ENCODE assay signal across 16 cellular contexts in genomic region chr22:45460288-45461109, GRCh38. TPM values are rescaled to one million over a fixed set of nuclear protein-coding genes. Genes with fewer than 3 reads are reported as not detected.
DNase-seq lines count a peak whose midpoint lies in the region; ATAC-seq and TF ChIP-seq lines count a peak whose summit lies in the region.
"Had no signal": no experiment of that assay in that cellular context is flagged by ENCODE, and none has a peak within 500 bp of the region (broad histone marks: within the 10 kb centered on the region; RNA-seq: fewer than 3 reads in every experiment).

No MANE protein-coding gene starts in this region.

- H3K27ac ChIP-seq in mucosa of rectum (ENCODE audit: low read depth in 2 of 2, low read length in 2 of 2): peak overlapping the region; percentile 22 to 49

- H3K9me3 Mint-ChIP-seq in type B pancreatic cell: no peaks in the 10 kb centered on the region
- H3K9me3 Mint-ChIP-seq in activated T-helper 2 cell treated with anti-CD3 and anti-CD28 coated beads, Interferon-gamma antibody, Interleukin-2, Interleukin-4, amounts not matched to agents 10 μg/mL and 5 μg/mL and 100 μg/mL, durations not matched to agents 14 hours and 24 hours and 36 hours: no peaks in the 10 kb centered on the region
- H3K9me3 Mint-ChIP-seq: activated T-helper 1 cell treated with anti-CD3 and anti-CD28 coated beads, Interleukin-12 subunit alpha, Interleukin-12 subunit beta, Interleukin-2, Interleukin-4 antibody, amounts not matched to agents 30 ng/mL and 10 ng/mL and 1 ng/mL, durations not matched to agents 14 hours and 24 hours and 36 hours had no signal

- ATAC-seq in T-helper 17 cell (no peak), GM21737 (IDR thresholded peaks at IDR 0.05; ENCODE audit: unreplicated experiment) (no peak), GM19328 (IDR thresholded peaks at IDR 0.05; ENCODE audit: unreplicated experiment) (no peak)

- no peak for DNase-seq in T-helper 17 cell
- DNase-seq in fibroblast of the aortic adventitia (ENCODE audit: low read depth): peak; percentile 96
- DNase-seq in type B pancreatic cell (ENCODE audit: extremely low spot score, unreplicated experiment): no peak
- no peak for DNase-seq in activated T-helper 2 cell treated with anti-CD3 and anti-CD28 coated beads, Interferon-gamma antibody, Interleukin-2, Interleukin-4, amounts not matched to agents 10 μg/mL and 5 μg/mL and 100 μg/mL, durations not matched to agents 14 hours and 24 hours and 36 hours (ENCODE audit: low spot score)
- DNase-seq: activated CD4-positive, alpha-beta T cell treated with anti-CD3 and anti-CD28 coated beads for 4 hours; central memory CD4-positive, alpha-beta T cell; mammary epithelial cell; NCI-H2029; NK-92 treated with Interleukin-12 subunit alpha and Interleukin-12 subunit beta, amount 100 ng/mL, for 24 hours; stimulated activated CD4-positive, alpha-beta T cell treated with anti-CD3 and anti-CD28 coated beads, Interleukin-2, amount 100 ng/mL, for 48 hours; stimulated activated naive CD4-positive, alpha-beta T cell; SW 1271 had no signal

- TF ChIP-seq CTCF in fibroblast of the aortic adventitia (IDR thresholded peaks at IDR 0.05; ENCODE audit: insufficient read depth, low read length) (no peak), type B pancreatic cell (conservative IDR thresholded peaks at IDR 0.05) (no peak)

- H3K9me3 ChIP-seq in T-helper 17 cell (ENCODE audit: control insufficient read depth, low read length, poor library complexity, severe bottlenecking): no peaks in the 10 kb centered on the region
- no peaks in the 10 kb centered on the region for H3K9me3 ChIP-seq in mucosa of rectum (ENCODE audit: control insufficient read depth in 2 of 2, low read length in 2 of 2)

- H3K9ac ChIP-seq in mucosa of rectum (ENCODE audit: low read depth in 1 of 2, low read length in 2 of 2): no peak overlapping the region

- H3K4me1 ChIP-seq in mucosa of rectum (ENCODE audit: control insufficient read depth in 2 of 2, insufficient read depth in 2 of 2, low read length in 2 of 2): no peaks in the 10 kb centered on the region

- peaks cover 10% of the 10 kb centered on the region for H3K27me3 Mint-ChIP-seq in T-helper 17 cell
- H3K27me3 Mint-ChIP-seq in type B pancreatic cell: no peaks in the 10 kb centered on the region
- peaks cover 3% of the 10 kb centered on the region for H3K27me3 Mint-ChIP-seq in activated T-helper 2 cell treated with anti-CD3 and anti-CD28 coated beads, Interferon-gamma antibody, Interleukin-2, Interleukin-4, amounts not matched to agents 10 μg/mL and 5 μg/mL and 100 μg/mL, durations not matched to agents 14 hours and 24 hours and 36 hours (ENCODE audit: low read depth)

- H3K4me1 Mint-ChIP-seq in T-helper 17 cell: no peaks in the 10 kb centered on the region
- H3K4me1 Mint-ChIP-seq in type B pancreatic cell (ENCODE audit: unreplicated experiment): peaks cover 30% of the 10 kb centered on the region
- no peaks in the 10 kb centered on the region for H3K4me1 Mint-ChIP-seq in activated T-helper 2 cell treated with anti-CD3 and anti-CD28 coated beads, Interferon-gamma antibody, Interleukin-2, Interleukin-4, amounts not matched to agents 10 μg/mL and 5 μg/mL and 100 μg/mL, durations not matched to agents 14 hours and 24 hours and 36 hours (ENCODE audit: low read depth)

- H3K36me3 ChIP-seq in mucosa of rectum (ENCODE audit: control insufficient read depth in 2 of 2, insufficient read depth in 2 of 2, low read length in 2 of 2): no peaks in the 10 kb centered on the region

- no peaks in the 10 kb centered on the region for H3K27me3 ChIP-seq in mucosa of rectum (ENCODE audit: control insufficient read depth in 2 of 2, insufficient read depth in 2 of 2, low read length in 2 of 2)

- H3K36me3 Mint-ChIP-seq in T-helper 17 cell (ENCODE audit: low read depth) (no peaks in the 10 kb centered on the region), type B pancreatic cell (peaks cover 5% of the 10 kb centered on the region)
- no peaks in the 10 kb centered on the region for H3K36me3 Mint-ChIP-seq in activated T-helper 2 cell treated with anti-CD3 and anti-CD28 coated beads, Interferon-gamma antibody, Interleukin-2, Interleukin-4, amounts not matched to agents 10 μg/mL and 5 μg/mL and 100 μg/mL, durations not matched to agents 14 hours and 24 hours and 36 hours (ENCODE audit: low read depth)

- H3K4me3 Mint-ChIP-seq in T-helper 17 cell (no peak overlapping the region), type B pancreatic cell (peak overlapping the region; percentile 25)
- no peak overlapping the region for H3K4me3 Mint-ChIP-seq in activated T-helper 2 cell treated with anti-CD3 and anti-CD28 coated beads, Interferon-gamma antibody, Interleukin-2, Interleukin-4, amounts not matched to agents 10 μg/mL and 5 μg/mL and 100 μg/mL, durations not matched to agents 14 hours and 24 hours and 36 hours (ENCODE audit: low read depth)
- H3K4me3 Mint-ChIP-seq: activated T-helper 1 cell treated with anti-CD3 and anti-CD28 coated beads, Interleukin-12 subunit alpha, Interleukin-12 subunit beta, Interleukin-2, Interleukin-4 antibody, amounts not matched to agents 30 ng/mL and 10 ng/mL and 1 ng/mL, durations not matched to agents 14 hours and 24 hours and 36 hours had no signal

- intact Hi-C loops in activated T-helper 2 cell treated with anti-CD3 and anti-CD28 coated beads, Interferon-gamma antibody, Interleukin-2, Interleukin-4, amounts not matched to agents 10 μg/mL and 5 μg/mL and 100 μg/mL, durations not matched to agents 14 hours and 24 hours and 36 hours (cut with micrococcal nuclease): no loop called here

- H3K4me3 ChIP-seq in fibroblast of the aortic adventitia (ENCODE audit: low read depth, low read length) (no peak overlapping the region), mucosa of rectum (ENCODE audit: low read length in 2 of 2) (no peak overlapping the region)

- H3K27ac Mint-ChIP-seq in T-helper 17 cell: peak overlapping the region; percentile 41
- H3K27ac Mint-ChIP-seq in type B pancreatic cell: peak overlapping the region; percentile 14
- H3K27ac Mint-ChIP-seq in activated T-helper 2 cell treated with anti-CD3 and anti-CD28 coated beads, Interferon-gamma antibody, Interleukin-2, Interleukin-4, amounts not matched to agents 10 μg/mL and 5 μg/mL and 100 μg/mL, durations not matched to agents 14 hours and 24 hours and 36 hours: no peak overlapping the region
- H3K27ac Mint-ChIP-seq: activated T-helper 1 cell treated with anti-CD3 and anti-CD28 coated beads, Interleukin-12 subunit alpha, Interleukin-12 subunit beta, Interleukin-2, Interleukin-4 antibody, amounts not matched to agents 30 ng/mL and 10 ng/mL and 1 ng/mL, durations not matched to agents 14 hours and 24 hours and 36 hours had no signal

RNA-seq across cellular contexts. Expression of gene FBLN1, which starts 42.2 kb away (rescaled TPM):
- under 1 TPM; 0.34 to 0.90 TPM for total RNA-seq in T-helper 17 cell
- 335 and 561 TPM in 2 replicates for total RNA-seq in fibroblast of the aortic adventitia (ENCODE audit: low replicate concordance)
- 121 and 271 TPM in 2 replicates for total RNA-seq in type B pancreatic cell (ENCODE audit: low replicate concordance)
- total RNA-seq in activated T-helper 2 cell treated with anti-CD3 and anti-CD28 coated beads, Interferon-gamma antibody, Interleukin-2, Interleukin-4, amounts not matched to agents 10 μg/mL and 5 μg/mL and 100 μg/mL, durations not matched to agents 14 hours and 24 hours and 36 hours: not detected in 2 replicates
- total RNA-seq: activated T-helper 1 cell treated with anti-CD3 and anti-CD28 coated beads, Interleukin-12 subunit alpha, Interleukin-12 subunit beta, Interleukin-2, Interleukin-4 antibody, amounts not matched to agents 30 ng/mL and 10 ng/mL and 1 ng/mL, durations not matched to agents 14 hours and 24 hours and 36 hours had no signal

RNA-seq across cellular contexts. Expression of gene RIBC2, which starts 47.0 kb away (rescaled TPM):
- total RNA-seq in T-helper 17 cell (1 to 10 TPM; 1.6 to 2.4 TPM), fibroblast of the aortic adventitia (ENCODE audit: low replicate concordance) (5.7 TPM in 1 of 2 replicates, not detected in the other), type B pancreatic cell (ENCODE audit: low replicate concordance) (5.1 and 8.8 TPM in 2 replicates)
- 9.9 and 11.0 TPM in 2 replicates for total RNA-seq in activated T-helper 2 cell treated with anti-CD3 and anti-CD28 coated beads, Interferon-gamma antibody, Interleukin-2, Interleukin-4, amounts not matched to agents 10 μg/mL and 5 μg/mL and 100 μg/mL, durations not matched to agents 14 hours and 24 hours and 36 hours

RNA-seq across cellular contexts. Expression of gene SMC1B, which starts 47.1 kb away (rescaled TPM):
- total RNA-seq in T-helper 17 cell: under 1 TPM in 1 of 2 donors, not detected in 1; 0.17 TPM
- total RNA-seq in fibroblast of the aortic adventitia (ENCODE audit: low replicate concordance): 0.08 and 0.09 TPM in 2 replicates
- total RNA-seq in type B pancreatic cell (ENCODE audit: low replicate concordance): 0.07 TPM in 1 of 2 replicates, not detected in the other
- 0.50 and 0.80 TPM in 2 replicates for total RNA-seq in activated T-helper 2 cell treated with anti-CD3 and anti-CD28 coated beads, Interferon-gamma antibody, Interleukin-2, Interleukin-4, amounts not matched to agents 10 μg/mL and 5 μg/mL and 100 μg/mL, durations not matched to agents 14 hours and 24 hours and 36 hours

Comparison
In these comparisons a context has a peak if more than half of its experiments do, and no peak if none do; other contexts are left out.
1. RNA of gene FBLN1, which starts 42.2 kb away (total RNA-seq): 335 to 561 TPM in fibroblast of the aortic adventitia and 121 to 271 TPM in type B pancreatic cell; 0.34 to 0.90 TPM in T-helper 17 cell and not detected in activated T-helper 2 cell treated with anti-CD3 and anti-CD28 coated beads, Interferon-gamma antibody, Interleukin-2, Interleukin-4, amounts not matched to agents 10 μg/mL and 5 μg/mL and 100 μg/mL, durations not matched to agents 14 hours and 24 hours and 36 hours; every median in the first group is over 10 times any median in the second.